ENCODE assay signal across 12 cellular contexts in the genomic region with DNA sequence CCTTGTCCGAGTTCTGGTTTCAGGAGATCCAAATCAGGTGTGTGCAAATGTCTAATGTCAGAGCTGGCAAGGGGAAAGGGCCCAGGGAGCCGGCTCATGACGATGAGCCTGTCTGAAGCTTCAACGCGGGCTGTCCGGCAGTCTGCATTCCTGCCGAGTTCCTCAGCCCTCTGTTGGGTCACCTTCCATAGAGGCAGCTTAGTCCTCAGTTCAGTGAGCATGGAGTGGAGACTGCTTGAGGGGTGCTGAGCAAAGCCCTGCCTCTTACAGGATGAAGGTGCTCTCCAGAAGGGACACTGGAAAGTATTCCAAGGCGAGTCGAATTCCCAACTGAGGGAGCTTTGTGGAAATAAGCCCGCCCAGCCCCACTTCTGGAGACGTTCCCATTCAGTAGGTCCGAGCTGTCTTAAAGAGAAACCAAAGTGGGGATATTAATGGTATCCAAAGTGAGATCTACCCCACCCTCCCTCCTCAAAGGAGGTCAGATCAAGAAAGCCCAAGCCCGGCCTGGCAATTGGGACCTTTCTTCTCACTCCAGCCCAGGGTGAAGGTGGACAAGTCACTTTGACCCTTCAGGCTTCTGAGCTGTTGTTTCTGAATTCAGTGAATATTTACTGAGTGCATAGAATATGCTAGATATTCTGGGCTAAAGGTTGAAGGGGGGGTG. TPM values are rescaled to one million over a fixed set of nuclear protein-coding genes. Genes with fewer than 3 reads are reported as not detected.
DNase-seq lines count a peak whose midpoint lies in the region; ATAC-seq and TF ChIP-seq lines count a peak whose summit lies in the region.
"Had no signal": no experiment of that assay in that cellular context is flagged by ENCODE, and none has a peak within 500 bp of the region (broad histone marks: within the 10 kb centered on the region; RNA-seq: fewer than 3 reads in every experiment).

No MANE protein-coding gene starts in this region.

- H3K4me2 ChIP-seq in neuronal stem cell (ENCODE audit: insufficient read depth, low read length, poor library complexity, severe bottlenecking) = no peak overlapping the region

- H3K27ac ChIP-seq in heart right ventricle (peak overlapping the region in 7 of 10 donors; percentile 23 to 64 (median 57)), esophagus (ENCODE audit: low read depth in 2 of 2, low read length in 1 of 2) (peak overlapping the region; percentile 82 to 98), neuronal stem cell (replicated peaks; ENCODE audit: low read length) (no peak overlapping the region), upper lobe of left lung (peak overlapping the region; percentile 69 to 98 (median 96))

- no peak for TF ChIP-seq EP300 in upper lobe of left lung (IDR thresholded peaks at IDR 0.05)

- H2BK5ac ChIP-seq in neuronal stem cell (ENCODE audit: low read length) = no peak overlapping the region

- H4K8ac ChIP-seq in neuronal stem cell (ENCODE audit: low read depth, low read length) = no peak overlapping the region

- H3K36me3 ChIP-seq in heart right ventricle (peaks cover 0 to 4% (median 0%) of the 10 kb centered on the region in 9 donors), esophagus (ENCODE audit: control insufficient read depth in 2 of 2, insufficient read depth in 2 of 2, low read length in 1 of 2) (no peaks in the 10 kb centered on the region), neuronal stem cell (replicated peaks in 1 of 2; ENCODE audit: control insufficient read depth in 2 of 2, insufficient read depth in 2 of 2, low read length in 2 of 2) (no peaks in the 10 kb centered on the region), upper lobe of left lung (no peaks in the 10 kb centered on the region)

- H2AK5ac ChIP-seq in neuronal stem cell (ENCODE audit: low read depth, low read length) = no peak overlapping the region

- H2BK120ac ChIP-seq in neuronal stem cell (ENCODE audit: low read depth, low read length) = no peak overlapping the region

- H2AFZ ChIP-seq in neuronal stem cell (ENCODE audit: low read length) = no peak overlapping the region

- H4K91ac ChIP-seq in neuronal stem cell (ENCODE audit: low read depth, low read length, poor library complexity) = no peak overlapping the region

- TF ChIP-seq CTCF in heart right ventricle (IDR thresholded peaks at IDR 0.05) = no peak
- no peak for TF ChIP-seq CTCF in upper lobe of left lung (IDR thresholded peaks at IDR 0.05)

- H2BK15ac ChIP-seq in neuronal stem cell (ENCODE audit: low read length) = no peak overlapping the region

- H3K27me3 ChIP-seq in heart right ventricle (peaks cover 0 to 35% (median 18%) of the 10 kb centered on the region in 7 donors), esophagus (ENCODE audit: control insufficient read depth in 1 of 2, insufficient read depth in 2 of 2, low read length in 2 of 2) (no peaks in the 10 kb centered on the region), neuronal stem cell (ENCODE audit: control insufficient read depth in 3 of 3, insufficient read depth in 3 of 3, low read depth in 1 of 3, low read length in 3 of 3) (peaks cover 0 to 30% (median 11%) of the 10 kb centered on the region in 3 experiments), upper lobe of left lung (peaks cover 0 to 9% (median 0%) of the 10 kb centered on the region in 4 donors)

- H2BK12ac ChIP-seq in neuronal stem cell (ENCODE audit: low read length) = no peak overlapping the region

- H3K4me1 ChIP-seq in heart right ventricle (peaks cover 0 to 34% (median 23%) of the 10 kb centered on the region in 9 donors), esophagus (ENCODE audit: control insufficient read depth in 2 of 2, insufficient read depth in 2 of 2, low read length in 1 of 2) (peaks cover 3 to 15% of the 10 kb centered on the region in 2 donors), neuronal stem cell (ENCODE audit: control insufficient read depth in 2 of 2, insufficient read depth in 1 of 2, low read depth in 1 of 2, low read length in 2 of 2) (no peaks in the 10 kb centered on the region), upper lobe of left lung (peaks cover 25 to 50% (median 37%) of the 10 kb centered on the region in 4 donors)

- ATAC-seq in heart right ventricle = no peak
- no peak for ATAC-seq in Right ventricle myocardium inferior
- ATAC-seq in upper lobe of left lung (ENCODE audit: low FRiP score in 2 of 2) = peak in 1 of 2 donors; percentile 10
- ATAC-seq in GM19395 (IDR thresholded peaks at IDR 0.05; ENCODE audit: unreplicated experiment) = no peak

- H3K79me1 ChIP-seq in neuronal stem cell (ENCODE audit: low read depth, low read length) = no peaks in the 10 kb centered on the region

- H3K14ac ChIP-seq in neuronal stem cell (ENCODE audit: low read length) = no peak overlapping the region

- peak overlapping the region; percentile 9 for H3K18ac ChIP-seq in neuronal stem cell (ENCODE audit: low read length)

- WGBS in heart right ventricle, 2 donors = 74 to 78% methylated on average over 13 of the region's 13 CpGs
- WGBS in esophagus, 2 donors = 32 to 51% methylated on average over 13 of the region's 13 CpGs
- no CpG with 5 or more reads among the region's 13 CpGs for WGBS in neuronal stem cell (ENCODE audit: extremely low coverage in 2 of 2, insufficient read length in 2 of 2, insufficient replicate concordance in 1 of 2), 2 donors
- WGBS in upper lobe of left lung, 2 donors = 65 to 83% methylated on average over 10 to 13 of the region's 13 CpGs

- TF ChIP-seq POLR2A in upper lobe of left lung (IDR thresholded peaks at IDR 0.05) = no peak

- no peak overlapping the region for H3K4ac ChIP-seq in neuronal stem cell (ENCODE audit: low read length)

- peak overlapping the region in 8 of 10 donors; percentile 14 to 95 (median 52) for H3K4me3 ChIP-seq in heart right ventricle
- peak overlapping the region; percentile 29 to 87 for H3K4me3 ChIP-seq in esophagus (ENCODE audit: low read depth in 1 of 2, low read length in 2 of 2)
- H3K4me3 ChIP-seq in neuronal stem cell (ENCODE audit: low read length in 2 of 2) = no peak overlapping the region
- peak overlapping the region in 2 of 4 donors; percentile 13 to 87 for H3K4me3 ChIP-seq in upper lobe of left lung

- intact Hi-C loops in heart right ventricle (cut with DNase I) = loop anchor here in 7 of 10 donors (5.0 to 10.0 kb wide), 7 partner anchors 50 to 233 kb away; no protein-coding TSS in a partner anchor
- intact Hi-C loops in Right ventricle myocardium inferior (cut with DNase I) = loop anchor here (5.0 kb wide), 1 partner anchor 40 kb away; no protein-coding TSS in a partner anchor

- H3K9ac ChIP-seq in neuronal stem cell (ENCODE audit: low read depth, low read length, poor library complexity) = no peak overlapping the region

- DNase-seq in heart right ventricle (no peak), Right ventricle myocardium inferior (ENCODE audit: missing footprints) (no peak), neuronal stem cell (ENCODE audit: low spot score) (no peak), upper lobe of left lung (no peak), islet precursor cell (no peak), mesenteric fat pad (ENCODE audit: low spot score) (no peak)
- DNase-seq: ACHN, amniotic stem cell, NCI-H187 treated with DMSO at 0.1 percent for 48 hours, T1000 had no signal

- no peaks in the 10 kb centered on the region for H3K9me3 ChIP-seq in heart right ventricle
- no peaks in the 10 kb centered on the region for H3K9me3 ChIP-seq in esophagus (ENCODE audit: control insufficient read depth in 2 of 2, insufficient read depth in 1 of 2, low read depth in 1 of 2, low read length in 1 of 2)
- no peaks in the 10 kb centered on the region for H3K9me3 ChIP-seq in neuronal stem cell (replicated peaks in 1 of 2; ENCODE audit: control insufficient read depth in 2 of 2, insufficient read depth in 1 of 2, low read depth in 1 of 2, low read length in 2 of 2)
- no peaks in the 10 kb centered on the region for H3K9me3 ChIP-seq in upper lobe of left lung

- H3K23ac ChIP-seq in neuronal stem cell (ENCODE audit: low read depth, low read length, poor library complexity) = no peak overlapping the region

RNA-seq across cellular contexts. Expression of a gene that starts 3.3 kb away (rescaled TPM):
- total RNA-seq in heart right ventricle (10 to 100 TPM in 5 of 10 donors, 1 to 10 TPM in 5; 5.0 to 13.5 (median 9.2) TPM), Right ventricle myocardium inferior (11.4 TPM), upper lobe of left lung (100 to 1,000 TPM in 2 of 6 donors, 10 to 100 TPM in 4; 58.7 to 110 (median 93.2) TPM), mesenteric fat pad (80.9 TPM)
- polyA plus RNA-seq in heart right ventricle (1 to 10 TPM; 1.9 to 4.2 TPM), esophagus (10 to 100 TPM; 12.8 to 16.1 TPM)
- 3.2 TPM for polyA plus RNA-seq in neuronal stem cell (2013, experiment 1 of 2)
- 3.1 TPM for polyA plus RNA-seq in neuronal stem cell (2013, experiment 2 of 2)

Comparison
In these comparisons a context has a peak if more than half of its experiments do, and no peak if none do; other contexts are left out.
1. H3K4me3 ChIP-seq: peak in heart right ventricle (8 of 10) and esophagus (2 of 2); none in neuronal stem cell (0 of 2).